Comparison of ENCODE assay signal across 18 cellular contexts in the genomic region with DNA sequence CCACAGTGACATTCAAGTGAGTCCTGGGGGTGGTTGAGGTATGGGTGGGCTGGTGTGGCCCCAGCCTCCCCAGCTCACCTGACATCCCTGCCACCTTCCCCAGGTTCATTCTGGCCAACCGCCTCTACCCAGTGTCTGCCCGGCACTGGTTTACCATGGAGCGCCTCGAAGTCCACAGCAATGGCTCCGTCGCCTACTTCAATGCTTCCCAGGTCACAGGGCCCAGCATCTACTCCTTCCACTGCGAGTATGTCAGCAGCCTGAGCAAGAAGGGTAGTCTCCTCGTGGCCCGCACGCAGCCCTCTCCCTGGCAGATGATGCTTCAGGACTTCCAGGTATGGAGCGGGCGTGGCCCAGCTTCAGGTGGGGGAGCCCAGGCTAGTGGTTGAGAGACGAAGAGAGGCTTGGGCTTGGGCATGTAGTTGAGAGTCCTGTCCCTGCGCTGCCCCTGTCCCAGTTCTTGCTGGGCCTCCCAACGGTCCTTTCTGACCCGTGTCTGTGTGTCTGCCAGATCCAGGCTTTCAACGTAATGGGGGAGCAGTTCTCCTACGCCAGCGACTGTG.
"Had no signal": no experiment of that assay in that cellular context is flagged by ENCODE, and none has a peak within 500 bp of the region (broad histone marks: within the 10 kb centered on the region; RNA-seq: fewer than 3 reads in every experiment).

No MANE protein-coding gene starts in this region.

- H3K9me3 ChIP-seq: adrenal gland, esophagus muscularis mucosa, gastroesophageal sphincter, heart left ventricle, left lung, sigmoid colon had no signal

- H3K27me3 Mint-ChIP-seq: activated CD4-positive, alpha-beta T cell treated with anti-CD3 and anti-CD28 coated beads, Interleukin-2, amount 10 ng/mL, durations not matched to agents 7 days and 5 days; activated naive CD4-positive, alpha-beta T cell treated with anti-CD3 and anti-CD28 coated beads, Interleukin-2, amount 50 U/mL, for 24 hours had no signal

- H3K4me3 ChIP-seq: adrenal gland, gastroesophageal sphincter, heart left ventricle, left lung, sigmoid colon had no signal

- H3K27ac Mint-ChIP-seq: activated naive CD4-positive, alpha-beta T cell treated with anti-CD3 and anti-CD28 coated beads, Interleukin-2, amount 50 U/mL, for 24 hours had no signal

- DNase-seq: activated CD4-positive, alpha-beta T cell treated with anti-CD3 and anti-CD28 coated beads, Interleukin-2, amount 10 ng/mL, durations not matched to agents 7 days and 5 days; activated CD8-positive, alpha-beta memory T cell treated with anti-CD3 and anti-CD28 coated beads for 24 hours; activated CD8-positive, alpha-beta memory T cell treated with anti-CD3 and anti-CD28 coated beads, Interleukin-2, amount 50 U/mL, for 48 hours; activated effector memory CD4-positive, alpha-beta T cell treated with anti-CD3 and anti-CD28 coated beads, Interleukin-2, amount 50 U/mL, for 16 hours; activated T-cell treated with anti-CD3 and anti-CD28 coated beads, Interleukin-2, amount 50 U/mL, for 48 hours; adrenal gland; effector CD8-positive, alpha-beta T cell; left lung; mammary epithelial cell; stimulated activated CD4-positive, alpha-beta T cell treated with anti-CD3 and anti-CD28 coated beads, Interleukin-4, amount 100 ng/mL, for 4 hours; stimulated activated naive CD4-positive, alpha-beta T cell; SW 1271 had no signal

- H3K36me3 Mint-ChIP-seq: activated naive CD4-positive, alpha-beta T cell treated with anti-CD3 and anti-CD28 coated beads, Interleukin-2, amount 50 U/mL, for 24 hours had no signal

- H3K27me3 ChIP-seq: adrenal gland, esophagus muscularis mucosa, gastroesophageal sphincter, heart left ventricle, left lung, sigmoid colon had no signal

- H3K9me3 Mint-ChIP-seq: activated CD4-positive, alpha-beta T cell treated with anti-CD3 and anti-CD28 coated beads, Interleukin-2, amount 10 ng/mL, durations not matched to agents 7 days and 5 days; activated naive CD4-positive, alpha-beta T cell treated with anti-CD3 and anti-CD28 coated beads, Interleukin-2, amount 50 U/mL, for 24 hours had no signal

- ATAC-seq: activated CD4-positive, CD25-positive, alpha-beta regulatory T cell treated with anti-CD3 and anti-CD28 coated beads, Interleukin-2, amount 50 U/mL, for 24 hours; gastroesophageal sphincter; heart left ventricle; left lung had no signal
